8 cellular contexts compared by ENCODE assay signal in the genomic region with DNA sequence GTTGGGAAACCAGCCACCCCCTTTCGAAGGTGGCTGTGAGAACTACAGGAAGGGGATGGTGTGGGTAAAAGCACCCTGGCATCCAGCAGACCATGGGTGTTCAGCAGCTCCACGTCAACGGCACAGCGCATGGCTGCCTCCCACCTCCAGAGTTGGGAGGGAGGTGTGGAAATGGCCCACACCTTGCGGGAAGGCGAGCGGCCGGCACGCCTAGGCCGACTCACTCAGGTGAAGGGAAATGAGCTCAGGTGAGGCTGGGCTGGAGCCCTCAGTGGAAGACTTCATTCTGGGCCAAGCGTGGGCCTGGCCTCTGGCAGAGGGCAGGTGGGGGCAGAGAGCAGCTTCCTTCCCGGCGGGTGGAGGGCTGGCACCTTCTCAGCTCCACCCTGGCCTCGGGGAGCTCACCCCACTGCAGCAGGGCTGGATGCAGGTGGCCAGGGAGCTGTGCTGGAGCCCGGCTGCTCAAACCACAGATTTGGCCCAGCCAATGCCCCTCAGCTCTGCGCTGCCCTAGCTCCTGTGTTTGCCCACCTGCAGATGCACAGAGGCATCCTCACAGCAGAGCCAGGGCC. TPM values are rescaled to one million over a fixed set of nuclear protein-coding genes. Genes with fewer than 3 reads are reported as not detected.
A peak's percentile ranks its signal among the peaks of the same experiment; 100 is the strongest.
DNase-seq lines count a peak whose midpoint lies in the region; ATAC-seq and TF ChIP-seq lines count a peak whose summit lies in the region.

No MANE protein-coding gene starts in this region.

- no peaks in the 10 kb centered on the region for H3K9me3 ChIP-seq in right atrium auricular region

- H3K4me3 Mint-ChIP-seq in activated B cell treated with CpG ODN at 0.5 μM for 24 hours, result peak overlapping the region; percentile 79

- 71% methylated on average over 16 of the region's 16 CpGs for WGBS in urinary bladder

- CTCF ChIA-PET in activated B cell treated with CpG ODN at 0.5 μM for 24 hours (lab: Charles Lee), result interaction anchor here (1.1 to 5.4 kb wide), 7 partner anchors 13 to 45 kb away, joined by 3 to 53 read pairs (median 16); no protein-coding TSS in a partner anchor

- no peaks in the 10 kb centered on the region for H3K27me3 ChIP-seq in right atrium auricular region

- POLR2A ChIA-PET in activated B cell treated with CpG ODN at 0.5 μM for 24 hours (lab: Charles Lee), result interaction anchor here (0.5 to 3.4 kb wide), 18 partner anchors 11 to 962 kb away, joined by 3 to 89 read pairs (median 4); a partner anchor contains a TSS

- DNase-seq in GM12864 (ENCODE audit: low read depth) (no peak), activated B cell treated with CpG ODN at 0.5 μM for 24 hours (no peak), right atrium auricular region (ENCODE audit: low spot score) (no peak), foreskin fibroblast (no peak), NCI-H146 treated with DMSO at 0.1 percent for 48 hours (lab: John Stamatoyannopoulos, UW; ENCODE audit: unreplicated experiment) (no peak)

- H3K36me3 ChIP-seq in right atrium auricular region (no peaks in the 10 kb centered on the region), urinary bladder (ENCODE audit: insufficient read depth) (no peaks in the 10 kb centered on the region)

- TF ChIP-seq CTCF in GM12864 (IDR thresholded peaks at IDR 0.05; ENCODE audit: low read depth, low read length, missing control alignments) (no peak), activated B cell treated with CpG ODN at 0.5 μM for 24 hours (IDR thresholded peaks at IDR 0.05) (no peak), right atrium auricular region (IDR thresholded peaks at IDR 0.05) (no peak), foreskin fibroblast (IDR thresholded peaks at IDR 0.05; ENCODE audit: low read depth, low read length) (no peak)

- H3K9me3 Mint-ChIP-seq in activated B cell treated with CpG ODN at 0.5 μM for 24 hours, result no peaks in the 10 kb centered on the region

- peaks cover 0 to 56% of the 10 kb centered on the region in 2 donors for H3K4me1 ChIP-seq in right atrium auricular region
- peaks cover 2% of the 10 kb centered on the region for H3K4me1 ChIP-seq in urinary bladder (ENCODE audit: insufficient read depth)

- H3K36me3 Mint-ChIP-seq in activated B cell treated with CpG ODN at 0.5 μM for 24 hours (ENCODE audit: low read depth), result no peaks in the 10 kb centered on the region

- no peaks in the 10 kb centered on the region for H3K27me3 Mint-ChIP-seq in activated B cell treated with CpG ODN at 0.5 μM for 24 hours

- peak overlapping the region; percentile 95 for H3K27ac Mint-ChIP-seq in activated B cell treated with CpG ODN at 0.5 μM for 24 hours

- H3K27ac ChIP-seq in right atrium auricular region, result peak overlapping the region; percentile 82 to 87
- H3K27ac ChIP-seq in urinary bladder (ENCODE audit: low read depth), result peak overlapping the region; percentile 34

- intact Hi-C loops in activated B cell treated with CpG ODN at 0.5 μM for 24 hours (cut with micrococcal nuclease), result loop anchor here (1.0 kb wide), 1 partner anchor 29 kb away; a partner anchor contains a TSS

- H3K4me1 Mint-ChIP-seq in activated B cell treated with CpG ODN at 0.5 μM for 24 hours, result peaks cover 80% of the 10 kb centered on the region

- H3K4me3 ChIP-seq in GM12864 (ENCODE audit: low read depth, low read length) (peak overlapping the region; percentile 58), right atrium auricular region (no peak overlapping the region), urinary bladder (ENCODE audit: low read depth, low read length) (no peak overlapping the region), foreskin fibroblast (ENCODE audit: low read depth in 1 of 2, low read length in 2 of 2) (no peak overlapping the region)

- ATAC-seq in HG02943 (IDR thresholded peaks at IDR 0.05; ENCODE audit: low read depth, unreplicated experiment), result peak; percentile 20
- ATAC-seq in activated B cell treated with CpG ODN at 0.5 μM for 24 hours (ENCODE audit: low read depth), result peak; percentile 20
- no peak for ATAC-seq in HG02970 (IDR thresholded peaks at IDR 0.05; ENCODE audit: low FRiP score, unreplicated experiment)

RNA-seq across cellular contexts. Expression of a gene that starts 24.8 kb away (rescaled TPM):
- total RNA-seq in activated B cell treated with CpG ODN at 0.5 μM for 24 hours (6.5 and 7.1 TPM in 2 replicates), right atrium auricular region (10 to 100 TPM; 22.6 to 27.3 TPM), urinary bladder (11.9 TPM)
- polyA plus RNA-seq in urinary bladder, result 26.0 TPM

RNA-seq across cellular contexts. Expression of a gene that starts 29.3 kb away (rescaled TPM):
- total RNA-seq in activated B cell treated with CpG ODN at 0.5 μM for 24 hours (13.0 and 13.6 TPM in 2 replicates), right atrium auricular region (10 to 100 TPM in 1 of 2 donors, 1 to 10 TPM in 1; 2.3 to 14.0 TPM), urinary bladder (4.3 TPM)
- polyA plus RNA-seq in urinary bladder, result 14.2 TPM
